In genomic region chr1:213051127-213051880, GRCh38 we compare ENCODE assay signal across 8 cellular contexts. TPM values are rescaled to one million over a fixed set of nuclear protein-coding genes. Genes with fewer than 3 reads are reported as not detected.
DNase-seq lines count a peak whose midpoint lies in the region; ATAC-seq and TF ChIP-seq lines count a peak whose summit lies in the region.

RPS6KC1 (plus strand) TSS chr1:213051241; CDS start chr1:213051405, 164 bp downstream.

- no peaks in the 10 kb centered on the region for H4K20me1 ChIP-seq in OCI-LY1 (ENCODE audit: insufficient read depth, low read length)

- H3K4me1 ChIP-seq in OCI-LY1 (ENCODE audit: insufficient read depth, low read length, severe bottlenecking) = peaks cover 19% of the 10 kb centered on the region
- H3K4me1 ChIP-seq in mononuclear cell (ENCODE audit: insufficient read depth, low read length) = peaks cover 24% of the 10 kb centered on the region

- peak within 1 kb of the TSS; percentile 69 for H3K4me2 ChIP-seq in OCI-LY1 (ENCODE audit: low read length)

- peak within 1 kb of the TSS; percentile 98 for H2AFZ ChIP-seq in OCI-LY1 (ENCODE audit: low read length)

- H3F3A ChIP-seq in OCI-LY1 (ENCODE audit: insufficient read depth, low read length) = no peaks in the 10 kb centered on the region

- peak within 1 kb of the TSS; percentile 85 for H3K4me3 ChIP-seq in OCI-LY1 (ENCODE audit: low read depth, low read length, poor library complexity, severe bottlenecking)
- H3K4me3 ChIP-seq in mononuclear cell (ENCODE audit: low read length) = peak within 1 kb of the TSS; percentile 85

- DNase-seq in D341Med (ENCODE audit: low spot score) (peak; percentile 96), HUDEP-2 (lab: John Stamatoyannopoulos, UW; ENCODE audit: unreplicated experiment in 76 of 76) (peak in 74 of 76 experiments; percentile 16 to 83 (median 68)), epidermal melanocyte (ENCODE audit: insufficient read length, low spot score) (peak; percentile 82)
- peak; percentile 91 for DNase-seq in activated CD8-positive, alpha-beta memory T cell treated with anti-CD3 and anti-CD28 coated beads, Interleukin-2, amount 50 U/mL, for 48 hours
- DNase-seq in stimulated activated CD8-positive, alpha-beta memory T cell treated with anti-CD3 and anti-CD28 coated beads, Interleukin-2, amount 100 ng/mL, for 48 hours (ENCODE audit: low read depth in 2 of 2) = peak; percentile 74 to 77

- H3K27me3 ChIP-seq in OCI-LY1 (ENCODE audit: insufficient read depth, low read length) = no peaks in the 10 kb centered on the region
- peaks cover 11% of the 10 kb centered on the region for H3K27me3 ChIP-seq in mononuclear cell (ENCODE audit: insufficient read depth, low read length)

- H3K9ac ChIP-seq in OCI-LY1 (ENCODE audit: low read length) = peak within 1 kb of the TSS; percentile 72

- no peak for TF ChIP-seq CTCF in OCI-LY1 (IDR thresholded peaks at IDR 0.05; ENCODE audit: low read length)

- no peaks in the 10 kb centered on the region for H3K9me3 ChIP-seq in OCI-LY1 (ENCODE audit: low read length)
- no peaks in the 10 kb centered on the region for H3K9me3 ChIP-seq in mononuclear cell (ENCODE audit: low read depth, low read length)

- H3K27ac ChIP-seq in OCI-LY1 (ENCODE audit: low read depth, low read length, poor library complexity, severe bottlenecking) = peak within 1 kb of the TSS; percentile 11

- ATAC-seq in GM21390 (IDR thresholded peaks at IDR 0.05; ENCODE audit: unreplicated experiment) = peak; percentile 97

- H3K36me3 ChIP-seq in OCI-LY1 (ENCODE audit: insufficient read depth, low read length) = no peaks in the 10 kb centered on the region

- no peaks in the 10 kb centered on the region for H3K9me2 ChIP-seq in OCI-LY1 (ENCODE audit: low read depth, low read length)

- H3K79me2 ChIP-seq in OCI-LY1 (ENCODE audit: insufficient read depth, low read length) = no peaks in the 10 kb centered on the region

RNA-seq across cellular contexts. Expression of gene RPS6KC1, which starts in this region (rescaled TPM):
- total RNA-seq in mononuclear cell = 14.9 TPM

Comparison
In these comparisons a context has a peak if more than half of its experiments do, and no peak if none do; other contexts are left out.
1. Peak in every context shown above with its lines: DNase-seq, ATAC-seq, H3K4me3 ChIP-seq and H3K27ac ChIP-seq.